25 cellular contexts compared by ENCODE assay signal in the genomic region with DNA sequence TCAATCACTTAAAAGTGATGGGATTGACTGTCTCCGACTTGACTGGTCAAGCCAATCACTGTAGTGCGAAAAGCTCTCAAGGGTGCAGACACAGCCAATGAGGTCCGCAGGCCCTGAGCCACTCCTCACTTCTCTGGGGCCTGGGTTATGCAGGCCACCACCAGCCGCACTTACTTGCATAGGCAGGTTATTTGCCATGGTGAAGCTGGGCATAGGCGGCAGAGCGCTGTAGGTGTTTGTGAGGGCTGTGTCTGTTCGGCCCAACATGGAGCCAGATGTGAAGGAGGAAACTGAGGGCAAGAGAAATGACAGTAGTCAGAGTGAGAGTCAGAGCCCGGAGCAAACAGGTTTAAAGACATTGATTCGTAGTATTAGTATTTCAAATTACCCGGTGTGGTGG. TPM values are rescaled to one million over a fixed set of nuclear protein-coding genes. Genes with fewer than 3 reads are reported as not detected.
"Had no signal": no experiment of that assay in that cellular context is flagged by ENCODE, and none has a peak within 500 bp of the region (broad histone marks: within the 10 kb centered on the region; RNA-seq: fewer than 3 reads in every experiment).

No MANE protein-coding gene starts in this region.

- H3K4me3 ChIP-seq: colonic mucosa, esophagus squamous epithelium, gastrocnemius medialis, heart right ventricle, left lung, lower lobe of right lung, mucosa of descending colon had no signal

- H3K9me3 Mint-ChIP-seq: dendritic cell treated with granulocyte-macrophage colony-stimulating factor and Interleukin-4, amounts not matched to agents 40 ng/mL and 50 ng/mL, for 4 days; effector memory CD8-positive, alpha-beta T cell; mesothelial cell of epicardium had no signal

- H3K36me3 Mint-ChIP-seq: mesothelial cell of epicardium had no signal

- H3K27ac ChIP-seq: colonic mucosa, esophagus squamous epithelium, gastrocnemius medialis, heart right ventricle, left lung, lower lobe of right lung had no signal

- DNase-seq: colonic mucosa; cortex of kidney; effector CD8-positive, alpha-beta T cell; effector memory CD8-positive, alpha-beta T cell; esophagus squamous epithelium; foreskin fibroblast; foreskin melanocyte; gastrocnemius medialis; glutamatergic neuron; heart right ventricle; hippocampal formation; left cardiac atrium; left lung; left ventricle myocardium superior; lower lobe of right lung; mesenchymal stem cell; mucosa of descending colon had no signal

- H3K4me3 Mint-ChIP-seq: dendritic cell treated with granulocyte-macrophage colony-stimulating factor and Interleukin-4, amounts not matched to agents 40 ng/mL and 50 ng/mL, for 4 days; effector memory CD8-positive, alpha-beta T cell; mesothelial cell of epicardium had no signal

- ATAC-seq: effector memory CD8-positive, alpha-beta T cell; gastrocnemius medialis; heart right ventricle; left cardiac atrium; left lung; left ventricle myocardium superior; lower lobe of right lung; mucosa of descending colon had no signal

- H3K36me3 ChIP-seq: colonic mucosa, esophagus squamous epithelium, gastrocnemius medialis, heart right ventricle, left lung, lower lobe of right lung had no signal

- H3K4me1 ChIP-seq: colonic mucosa, left lung had no signal

- H3K9me3 ChIP-seq: colonic mucosa, esophagus squamous epithelium, gastrocnemius medialis, heart right ventricle, left lung, lower lobe of right lung, mucosa of descending colon had no signal

- H3K27ac Mint-ChIP-seq: dendritic cell treated with granulocyte-macrophage colony-stimulating factor and Interleukin-4, amounts not matched to agents 40 ng/mL and 50 ng/mL, for 4 days; effector memory CD8-positive, alpha-beta T cell; mesothelial cell of epicardium had no signal

RNA-seq across cellular contexts. Expression of a gene that starts 17.9 kb away (rescaled TPM):
- total RNA-seq: chondrocyte, dermis microvascular lymphatic vessel endothelial cell, endothelial cell of umbilical vein, epithelial cell of proximal tubule, gastrocnemius medialis, glomerular endothelial cell, heart right ventricle, left cardiac atrium, left lung, left ventricle myocardium superior, lower lobe of right lung, lung microvascular endothelial cell, mesothelial cell of epicardium had no signal
- polyA plus RNA-seq: endothelial cell of umbilical vein had no signal
